In genomic region chr2:98515571-98515927, GRCh38 we compare ENCODE assay signal across 18 cellular contexts.
DNase-seq lines count a peak whose midpoint lies in the region; ATAC-seq and TF ChIP-seq lines count a peak whose summit lies in the region.
"Had no signal": no experiment of that assay in that cellular context is flagged by ENCODE, and none has a peak within 500 bp of the region (broad histone marks: within the 10 kb centered on the region; RNA-seq: fewer than 3 reads in every experiment).

No MANE protein-coding gene starts in this region.

- no peak overlapping the region for H3K4me3 Mint-ChIP-seq in brain
- H3K4me3 Mint-ChIP-seq in nephron progenitor cell: no peak overlapping the region
- H3K4me3 Mint-ChIP-seq: activated B cell treated with CpG ODN at 0.5 μM for 24 hours, memory B cell had no signal

- H3K27me3 Mint-ChIP-seq in brain: no peaks in the 10 kb centered on the region
- H3K27me3 Mint-ChIP-seq in nephron progenitor cell (ENCODE audit: low read depth, poor library complexity): peaks cover 3% of the 10 kb centered on the region
- H3K27me3 Mint-ChIP-seq: activated B cell treated with CpG ODN at 0.5 μM for 24 hours, memory B cell had no signal

- no peak overlapping the region for H2BK15ac ChIP-seq in IMR-90 (ENCODE audit: low read depth, low read length)

- peak overlapping the region; percentile 3 for H3K27ac ChIP-seq in AG04450 (ENCODE audit: low read depth, low read length)
- H3K27ac ChIP-seq in IMR-90 (ENCODE audit: insufficient read depth, low read length): no peak overlapping the region
- H3K27ac ChIP-seq in left lung: no peak overlapping the region
- H3K27ac ChIP-seq: gastrocnemius medialis had no signal

- H3K36me3 ChIP-seq in IMR-90 (ENCODE audit: control insufficient read depth, insufficient read depth, low read length) (peaks cover 1% of the 10 kb centered on the region; the same call in 1 of the 2 replicates), left lung (peaks cover 0 to 12% of the 10 kb centered on the region in 2 donors)
- H3K36me3 ChIP-seq: gastrocnemius medialis had no signal

- H3K9ac ChIP-seq in IMR-90 (ENCODE audit: low read depth, low read length): no peak overlapping the region

- H3K4me2 ChIP-seq in IMR-90 (ENCODE audit: low read depth, low read length): no peak overlapping the region

- H4K20me1 ChIP-seq in IMR-90 (ENCODE audit: insufficient read depth, low read length): peaks cover 2% of the 10 kb centered on the region; the same call in 1 of the 2 replicates

- no CpG with 5 or more reads among the region's 6 CpGs for WGBS in IMR-90 (ENCODE audit: extremely low coverage in 2 of 2, insufficient read length in 1 of 2), 2 experiments

- DNase-seq in AG04450 (ENCODE audit: low read depth, low spot score): no peak
- DNase-seq in IMR-90: no peak
- DNase-seq in nephron progenitor cell: no peak
- DNase-seq in left lung: no peak
- DNase-seq in KBM-7: no peak
- DNase-seq in globus pallidus (ENCODE audit: low spot score): no peak
- DNase-seq: activated B cell treated with CpG ODN at 0.5 μM for 24 hours; AML-193; amniotic stem cell; cerebellar nuclear complex; DMS153; gastrocnemius medialis; NCI-H1105 treated with DMSO at 0.1 percent for 48 hours; NCI-H2171 treated with DMSO at 0.1 percent for 48 hours; stimulated activated naive CD4-positive, alpha-beta T cell treated with Interleukin-2 at 50 U/mL for 16 hours had no signal

- peaks cover 14% of the 10 kb centered on the region for H3K36me3 Mint-ChIP-seq in brain
- peaks cover 11% of the 10 kb centered on the region for H3K36me3 Mint-ChIP-seq in nephron progenitor cell (ENCODE audit: low read depth)

- peak overlapping the region; percentile 68 to 91 (median 84) for H3K27ac Mint-ChIP-seq in brain
- H3K27ac Mint-ChIP-seq in nephron progenitor cell: peak overlapping the region; percentile 80
- H3K27ac Mint-ChIP-seq: activated B cell treated with CpG ODN at 0.5 μM for 24 hours, memory B cell had no signal

- no peak overlapping the region; the same call in 1 of the 2 replicates for H2BK20ac ChIP-seq in IMR-90 (ENCODE audit: low read depth, low read length)

- peaks cover 12 to 49% of the 10 kb centered on the region in 2 experiments for H3K79me1 ChIP-seq in IMR-90 (ENCODE audit: low read depth in 1 of 2, low read length in 2 of 2)

- POLR2A ChIA-PET in AG04450 (lab: Yijun Ruan, JAX): no interaction called here
- POLR2A ChIA-PET in IMR-90 (lab: Charles Lee; ENCODE audit: unreplicated experiment): no interaction called here

- dilution Hi-C loops in IMR-90 (cut with HindIII; ENCODE audit: low sequenced_read_pairs, unreplicated experiment): no loop called here

- no peak overlapping the region for H2BK120ac ChIP-seq in IMR-90 (ENCODE audit: low read depth, low read length)

- H4K5ac ChIP-seq in IMR-90 (ENCODE audit: low read depth, low read length): peak overlapping the region; percentile 16; the same call in 1 of the 2 replicates

- H4K8ac ChIP-seq in IMR-90 (ENCODE audit: low read depth in 2 of 2, low read length in 2 of 2): no peak overlapping the region

- peak overlapping the region; percentile 22; the same call in 1 of the 2 replicates for H3K18ac ChIP-seq in IMR-90 (ENCODE audit: low read depth, low read length)

- in situ Hi-C loops in IMR-90 (cut with MboI; ENCODE audit: low sequenced_read_pairs): no loop called here
- in situ Hi-C loops in KBM-7 (cut with MboI; ENCODE audit: low pct_unique_long_range_greater_than_20kb, low sequenced_read_pairs): no loop called here

- CTCF ChIA-PET in AG04450 (lab: Charles Lee): interaction anchor here (1.3 to 2.5 kb wide), 2 partner anchors 27 to 102 kb away, joined by 6 to 9 read pairs; no protein-coding TSS in a partner anchor
- CTCF ChIA-PET in IMR-90 (lab: Yijun Ruan, JAX): no interaction called here

- H3K14ac ChIP-seq in IMR-90 (replicated peaks; ENCODE audit: low read depth, low read length): no peak overlapping the region

- TF ChIP-seq RAD21 in IMR-90 (IDR thresholded peaks at IDR 0.05; ENCODE audit: low read length): no peak

- no peak overlapping the region for H3K23ac ChIP-seq in IMR-90 (ENCODE audit: low read depth, low read length)

- no TSS peak for BruUV-seq in IMR-90 (replicated peaks; lab: Mats Ljungman, UMichigan)

- H3K4me1 Mint-ChIP-seq in brain (peaks cover 61% of the 10 kb centered on the region), nephron progenitor cell (peaks cover 41% of the 10 kb centered on the region)
- H3K4me1 Mint-ChIP-seq: activated B cell treated with CpG ODN at 0.5 μM for 24 hours had no signal

- peak overlapping the region; percentile 43; the same call in 1 of the 2 replicates for H2AK5ac ChIP-seq in IMR-90 (ENCODE audit: low read depth, low read length)

- 0 out of 2 replicates have a peak overlapping the region, but pooled peaks have one; percentile 2 for H4K91ac ChIP-seq in IMR-90 (ENCODE audit: insufficient read depth, low read depth, low read length)

- TF ChIP-seq POLR2A in IMR-90 (IDR thresholded peaks at IDR 0.05; ENCODE audit: low read depth, low read length): no peak

- no peak overlapping the region for H2BK5ac ChIP-seq in IMR-90 (ENCODE audit: low read depth, low read length, poor library complexity, severe bottlenecking)

- H3K9me3 ChIP-seq in AG04450 (ENCODE audit: control insufficient read depth, insufficient read depth, low read length) (no peaks in the 10 kb centered on the region), IMR-90 (ENCODE audit: control insufficient read depth, insufficient read depth, low read length) (no peaks in the 10 kb centered on the region), left lung (no peaks in the 10 kb centered on the region)
- H3K9me3 ChIP-seq: gastrocnemius medialis had no signal

- peaks cover 11% of the 10 kb centered on the region for H3K9me1 ChIP-seq in IMR-90 (ENCODE audit: insufficient read depth, low read length)

- H3K4me1 ChIP-seq in IMR-90 (ENCODE audit: control insufficient read depth, insufficient read depth, low read length) (peaks cover 6% of the 10 kb centered on the region; the same call in 1 of the 2 replicates), left lung (peaks cover 7 to 45% of the 10 kb centered on the region in 2 donors)

- H3K4ac ChIP-seq in IMR-90 (ENCODE audit: low read depth, low read length): no peak overlapping the region

- H3K27me3 ChIP-seq in AG04450 (ENCODE audit: control insufficient read depth, insufficient read depth, low read length) (no peaks in the 10 kb centered on the region), IMR-90 (ENCODE audit: control insufficient read depth, insufficient read depth, low read length) (no peaks in the 10 kb centered on the region), left lung (no peaks in the 10 kb centered on the region)
- H3K27me3 ChIP-seq: gastrocnemius medialis had no signal

- H2AFZ ChIP-seq in IMR-90 (replicated peaks; ENCODE audit: low read length, poor library complexity): no peak overlapping the region

- intact Hi-C loops in IMR-90 (cut with micrococcal nuclease) (no loop called here), left lung (cut with DNase I) (no loop called here)

- H3K4me3 ChIP-seq in AG04450 (ENCODE audit: low read depth, low read length) (no peak overlapping the region), IMR-90 (ENCODE audit: insufficient read depth, low read depth, low read length) (no peak overlapping the region), left lung (no peak overlapping the region)
- H3K4me3 ChIP-seq: gastrocnemius medialis had no signal

- peak overlapping the region; percentile 51 for H2AK9ac ChIP-seq in IMR-90 (replicated peaks; ENCODE audit: low read depth, low read length, poor library complexity)

- no peak overlapping the region for H3K56ac ChIP-seq in IMR-90 (ENCODE audit: extremely low read depth, insufficient read depth, low read length)

- H3K9me3 Mint-ChIP-seq in brain (no peaks in the 10 kb centered on the region), nephron progenitor cell (no peaks in the 10 kb centered on the region)
- H3K9me3 Mint-ChIP-seq: activated B cell treated with CpG ODN at 0.5 μM for 24 hours, memory B cell had no signal

- no peak for TF ChIP-seq CTCF in AG04450 (IDR thresholded peaks at IDR 0.05; ENCODE audit: low read depth, low read length)
- TF ChIP-seq CTCF in IMR-90 (conservative IDR thresholded peaks at IDR 0.05; ENCODE audit: low read depth, low read length): no peak
- no peak for TF ChIP-seq CTCF in brain (conservative IDR thresholded peaks at IDR 0.05)
- TF ChIP-seq CTCF in nephron progenitor cell (IDR thresholded peaks at IDR 0.05): no peak
- TF ChIP-seq CTCF in left lung (IDR thresholded peaks at IDR 0.05): no peak

- ATAC-seq in IMR-90 (ENCODE audit: low read depth) (peak; percentile 8), HG03175 (IDR thresholded peaks at IDR 0.05; ENCODE audit: unreplicated experiment) (no peak), left lung (no peak)
- ATAC-seq: gastrocnemius medialis had no signal

TF ChIP-seq in IMR-90, 13 proteins besides CTCF, POLR2A, EP300 and RAD21 (continues in another document):
- TF ChIP-seq, protein P1, sequence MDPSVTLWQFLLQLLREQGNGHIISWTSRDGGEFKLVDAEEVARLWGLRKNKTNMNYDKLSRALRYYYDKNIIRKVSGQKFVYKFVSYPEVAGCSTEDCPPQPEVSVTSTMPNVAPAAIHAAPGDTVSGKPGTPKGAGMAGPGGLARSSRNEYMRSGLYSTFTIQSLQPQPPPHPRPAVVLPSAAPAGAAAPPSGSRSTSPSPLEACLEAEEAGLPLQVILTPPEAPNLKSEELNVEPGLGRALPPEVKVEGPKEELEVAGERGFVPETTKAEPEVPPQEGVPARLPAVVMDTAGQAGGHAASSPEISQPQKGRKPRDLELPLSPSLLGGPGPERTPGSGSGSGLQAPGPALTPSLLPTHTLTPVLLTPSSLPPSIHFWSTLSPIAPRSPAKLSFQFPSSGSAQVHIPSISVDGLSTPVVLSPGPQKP (IDR thresholded peaks at IDR 0.05; ENCODE audit: borderline replicate concordance, low read depth, low read length): no peak
- TF ChIP-seq RFX5 (IDR thresholded peaks at IDR 0.05; ENCODE audit: low read depth, low read length) (no peak), NFE2L2 (IDR thresholded peaks at IDR 0.05; ENCODE audit: low read depth, low read length) (no peak), CEBPB (IDR thresholded peaks at IDR 0.05; ENCODE audit: low read depth, low read length) (no peak), MXI1 (IDR thresholded peaks at IDR 0.05; ENCODE audit: borderline replicate concordance, low read depth, low read length) (no peak), SMC3 (IDR thresholded peaks at IDR 0.05; ENCODE audit: low read depth, low read length) (no peak), BHLHE40 (IDR thresholded peaks at IDR 0.05; ENCODE audit: low read depth, low read length) (no peak), CHD1 (IDR thresholded peaks at IDR 0.05; ENCODE audit: low read depth, low read length) (no peak), MAZ (IDR thresholded peaks at IDR 0.05; ENCODE audit: borderline replicate concordance, low read depth, low read length) (no peak), RCOR1 (IDR thresholded peaks at IDR 0.05; ENCODE audit: insufficient replicate concordance, low read length) (no peak), MAFK (IDR thresholded peaks at IDR 0.05; ENCODE audit: low read depth, low read length) (no peak), FOS (IDR thresholded peaks at IDR 0.05; ENCODE audit: low read depth, low read length) (no peak)
